Comparison of ENCODE assay signal across 1 cellular context in genomic region chr10:28734940-28735759, GRCh38.
TF ChIP-seq lines count a peak whose summit lies in the region.

No MANE protein-coding gene starts in this region.

TF ChIP-seq in HepG2, 621 proteins besides CTCF, POLR2A, EP300 and RAD21 (continued from another document and continues in another):
- peak; percentile 51; the same call in 1 of the 2 replicates for TF ChIP-seq HNF1B (CRISPR knock-in tag; IDR thresholded peaks at IDR 0.05)
- TF ChIP-seq ATF6 (CRISPR knock-in tag; conservative IDR thresholded peaks at IDR 0.05) = no peak
- TF ChIP-seq ZBED4 (CRISPR knock-in tag; IDR thresholded peaks at IDR 0.05; ENCODE audit: borderline replicate concordance) = no peak
- no peak for TF ChIP-seq RFX3 (CRISPR knock-in tag; IDR thresholded peaks at IDR 0.05)
- TF ChIP-seq FOXP4 (CRISPR knock-in tag; IDR thresholded peaks at IDR 0.05) = no peak
- no peak for TF ChIP-seq PCBP2 (optimal IDR thresholded peaks at IDR 0.05; ENCODE audit: low read depth, low read length, poor library complexity, severe bottlenecking)
- TF ChIP-seq EZH2 (conservative IDR thresholded peaks at IDR 0.05; ENCODE audit: low read depth, low read length) = no peak
- no peak for TF ChIP-seq NFATC3 (CRISPR knock-in tag; IDR thresholded peaks at IDR 0.05)
- TF ChIP-seq ARID2 (CRISPR knock-in tag; IDR thresholded peaks at IDR 0.05; ENCODE audit: borderline replicate concordance) = no peak
- no peak for TF ChIP-seq BRF2 (CRISPR knock-in tag; IDR thresholded peaks at IDR 0.05)
- TF ChIP-seq ZNF883 (CRISPR knock-in tag; IDR thresholded peaks at IDR 0.05; ENCODE audit: not compliant biosample characterization) = no peak
- TF ChIP-seq RARA (CRISPR knock-in tag; IDR thresholded peaks at IDR 0.05) = no peak
- no peak for TF ChIP-seq UBTF (CRISPR knock-in tag; IDR thresholded peaks at IDR 0.05)
- no peak for TF ChIP-seq ATAD3A (CRISPR knock-in tag; IDR thresholded peaks at IDR 0.05)
- TF ChIP-seq ZNF674 (CRISPR knock-in tag; IDR thresholded peaks at IDR 0.05; ENCODE audit: low read depth) = no peak
- no peak for TF ChIP-seq RFXANK (CRISPR knock-in tag; IDR thresholded peaks at IDR 0.05)
- TF ChIP-seq MAFK (conservative IDR thresholded peaks at IDR 0.05 in 1 of 2, IDR thresholded peaks at IDR 0.05 in 1 of 2; ENCODE audit: low read length in 2 of 2) = peak; percentile 91 to 96
- no peak for TF ChIP-seq ZNF230 (CRISPR knock-in tag; IDR thresholded peaks at IDR 0.05)
- no peak for TF ChIP-seq SNAPC5 (CRISPR knock-in tag; IDR thresholded peaks at IDR 0.05; ENCODE audit: borderline replicate concordance)
- no peak for TF ChIP-seq ZNF598 (CRISPR knock-in tag; IDR thresholded peaks at IDR 0.05; ENCODE audit: borderline replicate concordance)
- no peak for TF ChIP-seq ZMYM4 (CRISPR knock-in tag; IDR thresholded peaks at IDR 0.05)
- no peak for TF ChIP-seq STAT6 (CRISPR knock-in tag; IDR thresholded peaks at IDR 0.05; ENCODE audit: borderline replicate concordance)
- no peak; the same call in 1 of the 2 replicates for TF ChIP-seq ATF7 (IDR thresholded peaks at IDR 0.05)
- TF ChIP-seq ATF7 (CRISPR knock-in tag; IDR thresholded peaks at IDR 0.05) = 0 out of 2 replicates have a peak, but pooled peaks have one; percentile 64
- 0 out of 2 replicates have a peak, but pooled peaks have one; percentile 16 for TF ChIP-seq ZNF331 (CRISPR knock-in tag; IDR thresholded peaks at IDR 0.05)
- no peak for TF ChIP-seq ZNF121 (CRISPR knock-in tag; IDR thresholded peaks at IDR 0.05)
- no peak for TF ChIP-seq ZNF460 (CRISPR knock-in tag; IDR thresholded peaks at IDR 0.05; ENCODE audit: borderline replicate concordance)
- no peak for TF ChIP-seq ZNF607 (CRISPR knock-in tag; IDR thresholded peaks at IDR 0.05; ENCODE audit: borderline replicate concordance)
- TF ChIP-seq ZNF512 (CRISPR knock-in tag; IDR thresholded peaks at IDR 0.05) = no peak
- TF ChIP-seq PAWR (CRISPR knock-in tag; IDR thresholded peaks at IDR 0.05; ENCODE audit: borderline replicate concordance) = no peak
- TF ChIP-seq HHEX (CRISPR knock-in tag; IDR thresholded peaks at IDR 0.05) = no peak
- no peak for TF ChIP-seq RORA (CRISPR knock-in tag; IDR thresholded peaks at IDR 0.05)
- TF ChIP-seq CHCHD3 (CRISPR knock-in tag; IDR thresholded peaks at IDR 0.05) = no peak
- peak; percentile 97 for TF ChIP-seq CHD4 (IDR thresholded peaks at IDR 0.05; ENCODE audit: borderline replicate concordance, low read length)
- no peak for TF ChIP-seq RAD51 (IDR thresholded peaks at IDR 0.05; ENCODE audit: borderline replicate concordance)
- TF ChIP-seq ERF (CRISPR knock-in tag; IDR thresholded peaks at IDR 0.05) = 0 out of 2 replicates have a peak, but pooled peaks have one; percentile 12
- peak; percentile 69; the same call in 1 of the 2 replicates for TF ChIP-seq PRDM10 (CRISPR knock-in tag; IDR thresholded peaks at IDR 0.05; ENCODE audit: low read depth)
- no peak for TF ChIP-seq REPIN1 (CRISPR knock-in tag; IDR thresholded peaks at IDR 0.05; ENCODE audit: borderline replicate concordance, low read depth)
